10 cellular contexts compared by ENCODE assay signal in the genomic region with DNA sequence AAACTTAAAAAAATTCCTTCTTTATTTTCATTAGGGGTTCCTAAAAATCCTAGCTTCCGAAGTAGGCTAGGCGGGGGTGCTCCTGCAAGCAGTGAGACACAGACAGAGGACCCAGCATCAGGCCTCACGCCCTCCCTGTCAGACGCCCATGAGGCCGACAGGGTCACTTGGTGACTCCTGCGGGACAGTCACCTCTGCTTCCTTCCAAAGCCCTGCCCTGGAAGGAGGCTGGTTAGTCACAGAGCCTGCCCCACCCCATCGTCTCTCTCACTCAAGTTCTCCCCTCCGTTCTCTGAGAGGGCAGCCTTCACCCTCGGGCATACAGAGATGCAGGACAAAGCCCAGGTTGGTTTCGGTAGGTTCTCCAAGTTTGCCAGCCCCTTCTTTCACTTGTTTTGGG. TPM values are rescaled to one million over a fixed set of nuclear protein-coding genes. Genes with fewer than 3 reads are reported as not detected.
DNase-seq lines count a peak whose midpoint lies in the region; ATAC-seq, FAIRE-seq and TF ChIP-seq lines count a peak whose summit lies in the region.
"Had no signal": no experiment of that assay in that cellular context is flagged by ENCODE, and none has a peak within 500 bp of the region (broad histone marks: within the 10 kb centered on the region; RNA-seq: fewer than 3 reads in every experiment).

No MANE protein-coding gene starts in this region.

- WGBS in right lobe of liver (ENCODE audit: insufficient coverage, low coverage, low lambda C conversion rate, missing lambda C conversion rate), result 81% methylated on average over 5 of the region's 10 CpGs
- 78% methylated on average over 7 of the region's 10 CpGs for WGBS in HepG2 (ENCODE audit: low lambda C conversion rate)
- 98% methylated on average over 10 of the region's 10 CpGs for WGBS in GM12878 (ENCODE audit: insufficient coverage, insufficient replicate concordance, low lambda C conversion rate, missing lambda C conversion rate)
- 57 to 72% methylated on average over 10 of the region's 10 CpGs for WGBS in lung, 2 donors

- H4K20me1 ChIP-seq in HepG2 (ENCODE audit: insufficient read depth, low read length), result peaks cover under 1% of the 10 kb centered on the region; the same call in 1 of the 2 replicates
- H4K20me1 ChIP-seq in GM12878 (ENCODE audit: control insufficient read depth, insufficient read depth), result no peaks in the 10 kb centered on the region

- no peaks in the 10 kb centered on the region for H3K9me3 Mint-ChIP-seq in glutamatergic neuron (ENCODE audit: unreplicated experiment)
- H3K9me3 Mint-ChIP-seq: memory B cell had no signal

- H2AFZ ChIP-seq in HepG2 (ENCODE audit: low read length) (no peak overlapping the region), GM12878 (ENCODE audit: control insufficient read depth, low read depth, low read length) (no peak overlapping the region)

- SMC1A ChIA-PET in GM12878 (lab: Charles Lee; ENCODE audit: uncharacterized antibody, unreplicated experiment), result interaction anchor here (0.7 to 12.1 kb wide), 5 partner anchors 20 to 95 kb away, joined by 3 to 179 read pairs (median 4); a partner anchor contains a TSS

- H3K4me1 ChIP-seq in right lobe of liver (peaks cover 0 to 27% (median 9%) of the 10 kb centered on the region in 4 donors), HepG2 (ENCODE audit: insufficient read depth, low read length) (peaks cover 16% of the 10 kb centered on the region), GM12878 (ENCODE audit: control insufficient read depth, insufficient read depth, low read length) (peaks cover 59% of the 10 kb centered on the region), lung (ENCODE audit: control insufficient read depth in 2 of 2, insufficient read depth in 2 of 2, low read length in 2 of 2) (peaks cover 12 to 42% of the 10 kb centered on the region in 2 donors), uterus (no peaks in the 10 kb centered on the region)

- H3K4me3 ChIP-seq in right lobe of liver (no peak overlapping the region), HepG2 (replicated peaks in 1 of 3; ENCODE audit: insufficient read depth in 1 of 3, low read depth in 2 of 3, low read length in 3 of 3) (no peak overlapping the region), GM12878 (no peak overlapping the region), lung (no peak overlapping the region), uterus (no peak overlapping the region)

- H3K4me2 ChIP-seq in HepG2 (ENCODE audit: low read depth, low read length) (no peak overlapping the region), GM12878 (ENCODE audit: control insufficient read depth, insufficient read depth) (no peak overlapping the region)

- H3K27me3 Mint-ChIP-seq in glutamatergic neuron (ENCODE audit: unreplicated experiment), result peaks cover 2% of the 10 kb centered on the region
- H3K27me3 Mint-ChIP-seq: memory B cell had no signal

- H3K79me2 ChIP-seq in HepG2 (ENCODE audit: insufficient read depth, low read length) (no peaks in the 10 kb centered on the region), GM12878 (ENCODE audit: control insufficient read depth, insufficient read depth, low read length) (peaks cover 40% of the 10 kb centered on the region)

- H3K36me3 ChIP-seq in right lobe of liver (peaks cover 0 to 5% (median 0%) of the 10 kb centered on the region in 4 donors), HepG2 (replicated peaks in 1 of 2; ENCODE audit: control insufficient read depth in 1 of 2, insufficient read depth in 2 of 2, low read length in 2 of 2) (no peaks in the 10 kb centered on the region; a peak in 1 of 5 replicates), GM12878 (ENCODE audit: control insufficient read depth in 2 of 2, insufficient read depth in 2 of 2, low read length in 1 of 2) (peaks cover 5 to 24% of the 10 kb centered on the region in 2 experiments), lung (ENCODE audit: control insufficient read depth in 2 of 2, insufficient read depth in 2 of 2, low read length in 2 of 2) (peaks cover 0 to 4% of the 10 kb centered on the region in 2 donors), uterus (no peaks in the 10 kb centered on the region)

- no peak overlapping the region for H3K27ac Mint-ChIP-seq in glutamatergic neuron (ENCODE audit: unreplicated experiment)

- RAD21 ChIA-PET in GM12878 (lab: Charles Lee; ENCODE audit: unreplicated experiment), result interaction anchor here (1.1 kb wide), 1 partner anchor 23 kb away, joined by 4 read pairs; no protein-coding TSS in a partner anchor

- no peak for TF ChIP-seq EP300 in HepG2 (IDR thresholded peaks at IDR 0.05; ENCODE audit: low read depth in 2 of 2, low read length in 2 of 2)
- no peak for TF ChIP-seq EP300 in HepG2 (CRISPR knock-in tag; IDR thresholded peaks at IDR 0.05; ENCODE audit: borderline replicate concordance)
- TF ChIP-seq EP300 in GM12878 (IDR thresholded peaks at IDR 0.05; ENCODE audit: borderline replicate concordance in 1 of 2, control insufficient read depth in 1 of 2, low read depth in 2 of 2, low read length in 2 of 2), result no peak

- FAIRE-seq in HepG2 (lab: Jason Lieb, UNC) (no peak), GM12878 (lab: Jason Lieb, UNC) (no peak)
- FAIRE-seq: colon had no signal

- CTCF ChIA-PET in HepG2 (lab: Yijun Ruan, JAX; ENCODE audit: low intra/inter-chr PET ratio, low total read pairs) (no interaction called here), GM12878 (lab: Yijun Ruan, JAX) (interaction anchor here (1.1 kb wide), 1 partner anchor 16 kb away, joined by 3 read pairs; no protein-coding TSS in a partner anchor)

- no peaks in the 10 kb centered on the region for H3K27me3 ChIP-seq in right lobe of liver
- no peaks in the 10 kb centered on the region for H3K27me3 ChIP-seq in HepG2 (ENCODE audit: control insufficient read depth in 1 of 2, insufficient read depth in 2 of 2, low read length in 2 of 2)
- H3K27me3 ChIP-seq in GM12878 (replicated peaks in 1 of 2; ENCODE audit: control insufficient read depth in 2 of 2, insufficient read depth in 2 of 2, low read length in 1 of 2), result no peaks in the 10 kb centered on the region
- H3K27me3 ChIP-seq in lung (ENCODE audit: control insufficient read depth, insufficient read depth), result no peaks in the 10 kb centered on the region
- H3K27me3 ChIP-seq in uterus, result no peaks in the 10 kb centered on the region

- intact Hi-C loops in right lobe of liver (cut with DNase I), result no loop called here
- intact Hi-C loops in HepG2 (cut with micrococcal nuclease; ENCODE audit: unreplicated experiment), result no loop called here
- intact Hi-C loops in GM12878 (cut with micrococcal nuclease; ENCODE audit: unreplicated experiment), result loop anchor here (2.0 kb wide), 2 partner anchors 23 to 37 kb away; no protein-coding TSS in a partner anchor
- intact Hi-C loops in uterus (cut with DNase I; ENCODE audit: low total_unique reads), result no loop called here

- BruUV-seq in HepG2 (replicated peaks; lab: Mats Ljungman, UMichigan), result no TSS peak
- BruUV-seq in GM12878 (replicated peaks; lab: Mats Ljungman, UMichigan), result no TSS peak

- DNase-seq in right lobe of liver (no peak), HepG2 (ENCODE audit: low spot score) (no peak), GM12878 (ENCODE audit: low read depth, low spot score) (no peak), lung (ENCODE audit: low spot score) (no peak), uterus (no peak), glutamatergic neuron (no peak), NCI-H1105 (lab: John Stamatoyannopoulos, UW) (no peak), islet precursor cell (no peak)

- no peaks in the 10 kb centered on the region for H3K9me3 ChIP-seq in right lobe of liver
- H3K9me3 ChIP-seq in HepG2 (ENCODE audit: low read length), result no peaks in the 10 kb centered on the region
- no peaks in the 10 kb centered on the region for H3K9me3 ChIP-seq in GM12878 (replicated peaks; ENCODE audit: control insufficient read depth, insufficient read depth, low read length)
- no peaks in the 10 kb centered on the region for H3K9me3 ChIP-seq in lung (ENCODE audit: control insufficient read depth in 2 of 2, insufficient read depth in 1 of 2, low read length in 1 of 2)
- H3K9me3 ChIP-seq in uterus, result no peaks in the 10 kb centered on the region

- no peak for TF ChIP-seq RAD21 in HepG2 (CRISPR knock-in tag; IDR thresholded peaks at IDR 0.05)
- TF ChIP-seq RAD21 in GM12878 (IDR thresholded peaks at IDR 0.05; ENCODE audit: insufficient read depth, low read depth, low read length), result no peak

- in situ Hi-C loops in HepG2 (cut with HindIII; ENCODE audit: extremely low pct_ligation_motif_present, low pct_unique_long_range_greater_than_20kb) (no loop called here), GM12878 (cut with MboI) (no loop called here)

- no peak for TF ChIP-seq POLR2A in right lobe of liver (IDR thresholded peaks at IDR 0.05)
- TF ChIP-seq POLR2A in HepG2 (IDR thresholded peaks at IDR 0.05; ENCODE audit: insufficient read depth in 1 of 2, low read depth in 2 of 2, low read length in 2 of 2), result no peak
- TF ChIP-seq POLR2A in GM12878 (IDR thresholded peaks at IDR 0.05; ENCODE audit: low read depth, low read length), result peak; percentile 55; the same call in 1 of the 2 replicates
- TF ChIP-seq POLR2A in uterus (IDR thresholded peaks at IDR 0.05), result no peak

- H3K27ac ChIP-seq in right lobe of liver (peak overlapping the region in 1 of 3 donors; percentile 41), HepG2 (ENCODE audit: extremely low read length, insufficient read depth, low read length) (no peak overlapping the region), GM12878 (ENCODE audit: control insufficient read depth, insufficient read depth) (no peak overlapping the region), lung (ENCODE audit: low read depth in 1 of 2, low read length in 1 of 2) (peak overlapping the region; percentile 61 to 90), uterus (peak overlapping the region; percentile 47 to 53)

- H3K9ac ChIP-seq in HepG2 (ENCODE audit: insufficient read depth, low read depth, low read length) (no peak overlapping the region), GM12878 (ENCODE audit: control insufficient read depth, insufficient read depth, low read length) (no peak overlapping the region)

- TF ChIP-seq CTCF in right lobe of liver (IDR thresholded peaks at IDR 0.05) (no peak), HepG2 (CRISPR knock-in tag; IDR thresholded peaks at IDR 0.05) (no peak), GM12878 (IDR thresholded peaks at IDR 0.05 in 2 of 3, conservative IDR thresholded peaks at IDR 0.05 in 1 of 3; ENCODE audit: control insufficient read depth in 2 of 3, extremely low read depth in 1 of 3, insufficient read depth in 1 of 3, low read depth in 3 of 3, low read length in 3 of 3) (no peak), lung (IDR thresholded peaks at IDR 0.05; ENCODE audit: control extremely low read depth, extremely low read depth) (no peak), uterus (IDR thresholded peaks at IDR 0.05) (no peak), glutamatergic neuron (IDR thresholded peaks at IDR 0.05; ENCODE audit: partially characterized antibody, unreplicated experiment) (no peak)

- POLR2A ChIA-PET in HepG2 (lab: Yijun Ruan, JAX), result no interaction called here
- POLR2A ChIA-PET in GM12878 (lab: Charles Lee), result interaction anchor here (1.4 to 4.5 kb wide), 2 partner anchors 34 to 37 kb away, joined by 5 to 42 read pairs; a partner anchor contains a TSS

- peaks cover 9% of the 10 kb centered on the region for H3K4me1 Mint-ChIP-seq in glutamatergic neuron (ENCODE audit: low read depth, unreplicated experiment)

- no peak overlapping the region for H3K4me3 Mint-ChIP-seq in glutamatergic neuron (ENCODE audit: unreplicated experiment)
- H3K4me3 Mint-ChIP-seq: memory B cell had no signal

- peak in 3 of 4 donors; percentile 4 to 48 (median 30) for ATAC-seq in right lobe of liver
- no peak for ATAC-seq in HepG2
- ATAC-seq in GM12878, result no peak
- ATAC-seq in lung (ENCODE audit: insufficient read depth, low FRiP score), result no peak

- H3K36me3 Mint-ChIP-seq in glutamatergic neuron (ENCODE audit: unreplicated experiment), result no peaks in the 10 kb centered on the region
- H3K36me3 Mint-ChIP-seq: memory B cell had no signal

RNA-seq across cellular contexts. Expression of a gene that starts 38.6 kb away (rescaled TPM):
- 10 to 100 TPM in 3 of 6 experiments, 1 to 10 TPM in 3; 4.7 to 21.5 (median 11.1) TPM for total RNA-seq in right lobe of liver
- 4.8 and 4.9 TPM in 2 replicates for total RNA-seq in HepG2 (2016; rRNA removed; fragmentation: Illumina TruSeq; extraction: Trizol)
- total RNA-seq in HepG2 (2016; cell fraction: cytosol; rRNA removed; fragmentation: Illumina TruSeq; extraction: Trizol; ENCODE audit: low read depth), result 0.97 and 1.0 TPM in 2 replicates
- total RNA-seq in HepG2 (2016; cell fraction: insoluble cytoplasmic fraction; rRNA removed; fragmentation: Illumina TruSeq; extraction: Trizol), result 4.7 and 4.8 TPM in 2 replicates
- 3.1 and 3.3 TPM in 2 replicates for total RNA-seq in HepG2 (2016; cell fraction: membrane; rRNA removed; fragmentation: Illumina TruSeq; extraction: Trizol)
- total RNA-seq in HepG2 (2016; cell fraction: nucleus; rRNA removed; fragmentation: Illumina TruSeq; extraction: Trizol), result 2.8 and 3.3 TPM in 2 replicates
- 3.1 and 4.2 TPM in 2 replicates for polyA plus RNA-seq in HepG2 (2011; rRNA removed)
- polyA plus RNA-seq in HepG2 (2011; cell fraction: cytosol; rRNA removed), result 3.3 and 3.5 TPM in 2 replicates
- polyA plus RNA-seq in HepG2 (2011; cell fraction: nucleus; rRNA removed), result 2.8 and 2.9 TPM in 2 replicates
- polyA plus RNA-seq in HepG2 (2012), result 1.7 and 3.1 TPM in 2 replicates
- 0.84 and 1.1 TPM in 2 replicates for polyA plus RNA-seq in HepG2 (2016; cell fraction: cytosol; fragmentation: Illumina TruSeq; extraction: Trizol; ENCODE audit: low read depth)
- 4.5 and 4.7 TPM in 2 replicates for polyA plus RNA-seq in HepG2 (2016; cell fraction: insoluble cytoplasmic fraction; fragmentation: Illumina TruSeq; extraction: Trizol; ENCODE audit: low read depth)
- polyA plus RNA-seq in HepG2 (2016; cell fraction: membrane; fragmentation: Illumina TruSeq; extraction: Trizol; ENCODE audit: low read depth), result 2.2 and 2.4 TPM in 2 replicates
- 2.2 and 2.6 TPM in 2 replicates for polyA plus RNA-seq in HepG2 (2016; cell fraction: nucleus; fragmentation: Illumina TruSeq; extraction: Trizol; ENCODE audit: insufficient read depth, low read depth)
- polyA minus RNA-seq in HepG2 (2011; rRNA and poly(A)+ RNA removed; ENCODE audit: low replicate concordance), result 10.8 and 22.1 TPM in 2 replicates
- 3.8 and 4.5 TPM in 2 replicates for polyA minus RNA-seq in HepG2 (2011; cell fraction: cytosol; rRNA and poly(A)+ RNA removed)
- polyA minus RNA-seq in HepG2 (2011; cell fraction: nucleus; rRNA and poly(A)+ RNA removed), result 5.9 and 6.2 TPM in 2 replicates
- total RNA-seq in GM12878 (2013; cell fraction: nucleolus; rRNA removed), result 41.9 and 43.4 TPM in 2 replicates
- total RNA-seq in GM12878 (2014; rRNA removed), result 48.2 and 49.6 TPM in 2 replicates
- total RNA-seq in GM12878 (2014; rRNA removed; fragmentation: Illumina TruSeq; extraction: Trizol), result 24.3 and 26.0 TPM in 2 replicates
- total RNA-seq in GM12878 (2021), result 52.1 and 53.2 TPM in 2 replicates
- polyA plus RNA-seq in GM12878 (2011; ENCODE audit: low read depth), result 15.6 TPM
- 25.6 and 42.2 TPM in 2 replicates for polyA plus RNA-seq in GM12878 (2011; rRNA removed)
- 45.7 and 57.3 TPM in 2 replicates for polyA plus RNA-seq in GM12878 (2011; cell fraction: cytosol; rRNA removed)
- 28.0 and 35.6 TPM in 2 replicates for polyA plus RNA-seq in GM12878 (2011; cell fraction: nucleus; rRNA removed)
- polyA plus RNA-seq in GM12878 (2012), result 26.7 and 28.7 TPM in 2 replicates
- polyA plus RNA-seq in GM12878 (2014; fragmentation: Illumina TruSeq; extraction: Trizol), result 18.9 and 29.3 TPM in 2 replicates
- polyA plus RNA-seq in GM12878 (2014; fragmentation: Nextera tagmentation; extraction: Ambion mirVana), result 1 to 10 TPM; 4.2 to 8.6 TPM
- polyA plus RNA-seq in GM12878 (2014; rRNA removed), result 47.3 and 50.1 TPM in 2 replicates
- polyA plus RNA-seq in GM12878 (2016; fragmentation: Nextera tagmentation; extraction: Ambion mirVana), result 10 to 100 TPM; 60.7 to 62.9 TPM
- 50.8 and 76.6 TPM in 2 replicates for polyA minus RNA-seq in GM12878 (2011; rRNA and poly(A)+ RNA removed)
- polyA minus RNA-seq in GM12878 (2011; cell fraction: cytosol; rRNA and poly(A)+ RNA removed), result 28.7 and 30.8 TPM in 2 replicates
- polyA minus RNA-seq in GM12878 (2011; cell fraction: nucleus; rRNA and poly(A)+ RNA removed), result 36.1 and 67.5 TPM in 2 replicates
- total RNA-seq in lung, result 10 to 100 TPM; 20.6 to 36.3 TPM
- polyA plus RNA-seq in lung, result 10 to 100 TPM; 16.4 to 31.1 TPM
- total RNA-seq in uterus, result 10 to 100 TPM; 12.8 to 45.2 (median 26.1) TPM
- total RNA-seq in glutamatergic neuron (ENCODE audit: unreplicated experiment), result 4.0 TPM

RNA-seq across cellular contexts. Expression of a gene that starts 39.9 kb away (rescaled TPM):
- total RNA-seq in right lobe of liver, result 1 to 10 TPM in 2 of 6 experiments, under 1 TPM in 4; 0.06 to 3.2 (median 0.81) TPM
- 0.01 and 0.07 TPM in 2 replicates for total RNA-seq in HepG2 (2016; rRNA removed; fragmentation: Illumina TruSeq; extraction: Trizol)
- total RNA-seq in HepG2 (2016; cell fraction: cytosol; rRNA removed; fragmentation: Illumina TruSeq; extraction: Trizol; ENCODE audit: low read depth), result not detected in 2 replicates
- 0.04 TPM in 2 replicates for total RNA-seq in HepG2 (2016; cell fraction: insoluble cytoplasmic fraction; rRNA removed; fragmentation: Illumina TruSeq; extraction: Trizol)
- 0.06 TPM in 1 of 2 replicates, not detected in the other for total RNA-seq in HepG2 (2016; cell fraction: membrane; rRNA removed; fragmentation: Illumina TruSeq; extraction: Trizol)
- 0.06 and 0.09 TPM in 2 replicates for total RNA-seq in HepG2 (2016; cell fraction: nucleus; rRNA removed; fragmentation: Illumina TruSeq; extraction: Trizol)
- 0.01 and 0.03 TPM in 2 replicates for polyA plus RNA-seq in HepG2 (2011; rRNA removed)
- 0.01 and 0.03 TPM in 2 replicates for polyA plus RNA-seq in HepG2 (2011; cell fraction: cytosol; rRNA removed)
- polyA plus RNA-seq in HepG2 (2011; cell fraction: nucleus; rRNA removed), result 0.21 and 0.23 TPM in 2 replicates
- 0.16 TPM in 1 of 2 replicates, not detected in the other for polyA plus RNA-seq in HepG2 (2012)
- 0.01 TPM in 1 of 2 replicates, not detected in the other for polyA plus RNA-seq in HepG2 (2016; cell fraction: cytosol; fragmentation: Illumina TruSeq; extraction: Trizol; ENCODE audit: low read depth)
- polyA plus RNA-seq in HepG2 (2016; cell fraction: insoluble cytoplasmic fraction; fragmentation: Illumina TruSeq; extraction: Trizol; ENCODE audit: low read depth), result 0.11 TPM in 1 of 2 replicates, not detected in the other
- polyA plus RNA-seq in HepG2 (2016; cell fraction: membrane; fragmentation: Illumina TruSeq; extraction: Trizol; ENCODE audit: low read depth), result 0.01 and 0.08 TPM in 2 replicates
- polyA plus RNA-seq in HepG2 (2016; cell fraction: nucleus; fragmentation: Illumina TruSeq; extraction: Trizol; ENCODE audit: insufficient read depth, low read depth), result 0.36 and 0.44 TPM in 2 replicates
- 0.40 TPM in 1 of 2 replicates, not detected in the other for polyA minus RNA-seq in HepG2 (2011; rRNA and poly(A)+ RNA removed; ENCODE audit: low replicate concordance)
- polyA minus RNA-seq in HepG2 (2011; cell fraction: cytosol; rRNA and poly(A)+ RNA removed), result not detected in 2 replicates
- under 0.01 TPM in 1 of 2 replicates, not detected in the other for polyA minus RNA-seq in HepG2 (2011; cell fraction: nucleus; rRNA and poly(A)+ RNA removed)
- 0.15 and 0.17 TPM in 2 replicates for total RNA-seq in GM12878 (2013; cell fraction: nucleolus; rRNA removed)
- total RNA-seq in GM12878 (2014; rRNA removed), result 0.06 and 0.44 TPM in 2 replicates
- under 0.01 TPM in 1 of 2 replicates, not detected in the other for total RNA-seq in GM12878 (2014; rRNA removed; fragmentation: Illumina TruSeq; extraction: Trizol)
- total RNA-seq in GM12878 (2021), result 0.05 and 0.18 TPM in 2 replicates
- polyA plus RNA-seq in GM12878 (2011; ENCODE audit: low read depth), result 0.04 TPM
- 0.01 and 0.03 TPM in 2 replicates for polyA plus RNA-seq in GM12878 (2011; rRNA removed)
- 0.01 and 0.02 TPM in 2 replicates for polyA plus RNA-seq in GM12878 (2011; cell fraction: cytosol; rRNA removed)
- 0.29 and 0.57 TPM in 2 replicates for polyA plus RNA-seq in GM12878 (2011; cell fraction: nucleus; rRNA removed)
- polyA plus RNA-seq in GM12878 (2012), result 0.08 and 0.11 TPM in 2 replicates
- 0.01 TPM in 1 of 2 replicates, not detected in the other for polyA plus RNA-seq in GM12878 (2014; fragmentation: Illumina TruSeq; extraction: Trizol)
- not detected for polyA plus RNA-seq in GM12878 (2014; fragmentation: Nextera tagmentation; extraction: Ambion mirVana)
- polyA plus RNA-seq in GM12878 (2014; rRNA removed), result 0.06 and 0.10 TPM in 2 replicates
- polyA plus RNA-seq in GM12878 (2016; fragmentation: Nextera tagmentation; extraction: Ambion mirVana), result not detected
- polyA minus RNA-seq in GM12878 (2011; rRNA and poly(A)+ RNA removed), result 0.05 TPM in 1 of 2 replicates, not detected in the other
- not detected in 2 replicates for polyA minus RNA-seq in GM12878 (2011; cell fraction: cytosol; rRNA and poly(A)+ RNA removed)
- under 0.01 and 0.10 TPM in 2 replicates for polyA minus RNA-seq in GM12878 (2011; cell fraction: nucleus; rRNA and poly(A)+ RNA removed)
- 1 to 10 TPM; 1.6 to 2.0 TPM for total RNA-seq in lung
- 1 to 10 TPM; 1.8 to 3.5 TPM for polyA plus RNA-seq in lung
- under 1 TPM in 3 of 4 donors, not detected in 1; 0.51 to 0.76 (median 0.61) TPM for total RNA-seq in uterus
- 0.32 TPM for total RNA-seq in glutamatergic neuron (ENCODE audit: unreplicated experiment)

Comparison
In these comparisons a context has a peak if more than half of its experiments do, and no peak if none do; other contexts are left out.
1. ATAC-seq: peak in right lobe of liver (3 of 4); none in HepG2 (single experiment), GM12878 (single experiment) and lung (single experiment).
2. H3K27ac ChIP-seq: peak in lung (2 of 2) and uterus (2 of 2); none in HepG2 (single experiment) and GM12878 (single experiment).